Comparison of ENCODE assay signal across 9 cellular contexts in the genomic region with DNA sequence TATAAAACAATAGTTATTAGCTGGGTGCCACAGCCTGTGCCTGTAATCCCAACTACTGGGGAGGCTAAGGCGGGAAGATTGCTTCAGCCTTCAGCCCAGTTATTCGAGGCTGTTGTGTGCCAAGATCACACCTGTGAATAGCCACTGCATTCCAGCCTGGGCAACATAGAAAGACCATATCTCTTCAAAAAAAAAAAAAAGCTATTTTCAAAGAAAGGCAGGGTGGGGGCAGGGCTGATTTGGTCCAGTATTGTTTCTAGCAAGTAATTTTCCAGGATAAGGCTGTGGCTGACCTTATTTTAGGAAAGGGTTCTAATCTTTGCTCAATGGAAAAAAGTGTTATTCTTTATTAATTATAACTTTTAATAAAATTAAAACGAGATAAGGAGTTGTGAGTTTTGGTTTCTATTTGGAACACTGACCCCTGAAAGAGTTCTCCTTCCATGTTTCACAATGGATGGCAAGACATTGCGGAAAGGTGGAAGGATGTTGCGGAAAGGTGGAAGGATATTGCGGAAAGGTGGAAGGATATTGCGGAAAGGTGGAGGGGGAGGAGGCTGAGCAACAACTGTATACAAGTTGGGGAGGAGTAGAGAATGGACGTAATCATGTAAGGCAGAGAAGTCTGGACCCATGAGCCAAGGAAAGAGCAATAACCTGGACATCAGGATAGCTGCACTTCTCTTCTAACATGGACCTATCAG. TPM values are rescaled to one million over a fixed set of nuclear protein-coding genes. Genes with fewer than 3 reads are reported as not detected.
DNase-seq lines count a peak whose midpoint lies in the region; ATAC-seq and TF ChIP-seq lines count a peak whose summit lies in the region.
"Had no signal": no experiment of that assay in that cellular context is flagged by ENCODE, and none has a peak within 500 bp of the region (broad histone marks: within the 10 kb centered on the region; RNA-seq: fewer than 3 reads in every experiment).

No MANE protein-coding gene starts in this region.

- H3K4me3 ChIP-seq in GM06990 (replicated peaks; ENCODE audit: low read depth, low read length), result peak overlapping the region; percentile 79; the same call in 1 of the 2 replicates
- no peak overlapping the region for H3K4me3 ChIP-seq in RWPE2 (ENCODE audit: severe bottlenecking)
- H3K4me3 ChIP-seq in esophagus squamous epithelium, result peak overlapping the region in 2 of 4 donors; percentile 86 to 96
- H3K4me3 ChIP-seq in sigmoid colon, result peak overlapping the region in 3 of 4 donors; percentile 73 to 98 (median 86)

- no peak for TF ChIP-seq EP300 in sigmoid colon (IDR thresholded peaks at IDR 0.05)

- no peaks in the 10 kb centered on the region for H3K36me3 ChIP-seq in GM06990 (ENCODE audit: control insufficient read depth, insufficient read depth, low read length)
- H3K36me3 ChIP-seq in RWPE2 (ENCODE audit: low read depth), result no peaks in the 10 kb centered on the region
- H3K36me3 ChIP-seq in esophagus squamous epithelium, result no peaks in the 10 kb centered on the region
- H3K36me3 ChIP-seq in sigmoid colon, result no peaks in the 10 kb centered on the region

- 83 to 89% methylated on average over 8 of the region's 8 CpGs for WGBS in esophagus squamous epithelium, 2 donors
- 80 to 88% methylated on average over 8 of the region's 8 CpGs for WGBS in sigmoid colon, 2 donors

- H3K27me3 ChIP-seq in GM06990 (replicated peaks; ENCODE audit: control insufficient read depth, insufficient read depth, low read length) (no peaks in the 10 kb centered on the region), RWPE2 (ENCODE audit: insufficient read depth, poor library complexity, severe bottlenecking) (no peaks in the 10 kb centered on the region), esophagus squamous epithelium (no peaks in the 10 kb centered on the region), sigmoid colon (no peaks in the 10 kb centered on the region)

- DNase-seq in GM06990 (ENCODE audit: extremely low read depth, insufficient read length) (no peak), RWPE2 (ENCODE audit: low spot score) (no peak), esophagus squamous epithelium (lab: John Stamatoyannopoulos, UW) (no peak), sigmoid colon (no peak), posterior vena cava (ENCODE audit: low spot score) (no peak), NOMO-1 (lab: John Stamatoyannopoulos, UW; ENCODE audit: unreplicated experiment in 2 of 2) (no peak)
- DNase-seq: SIG-M5 had no signal

- TF ChIP-seq POLR2A in esophagus squamous epithelium (IDR thresholded peaks at IDR 0.05) (no peak), sigmoid colon (IDR thresholded peaks at IDR 0.05) (no peak)

- H3K4me1 ChIP-seq in RWPE2 (ENCODE audit: insufficient read depth, poor library complexity, severe bottlenecking) (peaks cover 45% of the 10 kb centered on the region), esophagus squamous epithelium (peaks cover 6 to 59% (median 12%) of the 10 kb centered on the region in 3 donors), sigmoid colon (peaks cover 0 to 24% (median 16%) of the 10 kb centered on the region in 4 donors)

- peak overlapping the region; percentile 69 for H3K27ac ChIP-seq in RWPE2 (ENCODE audit: poor library complexity, severe bottlenecking)
- peak overlapping the region; percentile 97 to 99 (median 98) for H3K27ac ChIP-seq in esophagus squamous epithelium
- peak overlapping the region; percentile 92 to 97 (median 95) for H3K27ac ChIP-seq in sigmoid colon

- intact Hi-C loops in esophagus squamous epithelium (cut with DNase I), result no loop called here
- intact Hi-C loops in sigmoid colon (cut with DNase I), result loop anchor here (5.0 to 10.0 kb wide), 6 partner anchors 41 to 1031 kb away; partner anchors contain the start of genes GLCCI1, MIOS, UMAD1 and ZNF12
- intact Hi-C loops in posterior vena cava (cut with DNase I), result no loop called here

- TF ChIP-seq CTCF in GM06990 (IDR thresholded peaks at IDR 0.05; ENCODE audit: insufficient read depth, low read length, poor library complexity, severe bottlenecking) (no peak), RWPE2 (IDR thresholded peaks at IDR 0.05; ENCODE audit: poor library complexity, severe bottlenecking) (no peak), esophagus squamous epithelium (IDR thresholded peaks at IDR 0.05) (no peak), sigmoid colon (IDR thresholded peaks at IDR 0.05) (no peak)

- no peaks in the 10 kb centered on the region for H3K9me3 ChIP-seq in RWPE2 (ENCODE audit: severe bottlenecking)
- no peaks in the 10 kb centered on the region for H3K9me3 ChIP-seq in esophagus squamous epithelium
- no peaks in the 10 kb centered on the region for H3K9me3 ChIP-seq in sigmoid colon

- ATAC-seq in RWPE2 (ENCODE audit: low read depth), result no peak
- ATAC-seq in HG03097 (IDR thresholded peaks at IDR 0.05; ENCODE audit: low FRiP score, unreplicated experiment), result no peak
- no peak for ATAC-seq in GM18517 (IDR thresholded peaks at IDR 0.05; ENCODE audit: unreplicated experiment)

RNA-seq across cellular contexts. Expression of gene C1GALT1, which starts 1.5 kb away (rescaled TPM):
- 10 to 100 TPM; 40.1 to 56.4 (median 43.9) TPM for total RNA-seq in esophagus squamous epithelium
- 10 to 100 TPM in 3 of 4 donors, 1 to 10 TPM in 1; 10.0 to 19.8 (median 12.6) TPM for total RNA-seq in sigmoid colon
- polyA plus RNA-seq in sigmoid colon, result 10 to 100 TPM in 1 of 3 donors, 1 to 10 TPM in 2; 4.8 to 11.6 (median 5.8) TPM
- total RNA-seq in posterior vena cava, result 10 to 100 TPM; 26.1 to 28.8 TPM
